In the genomic region with DNA sequence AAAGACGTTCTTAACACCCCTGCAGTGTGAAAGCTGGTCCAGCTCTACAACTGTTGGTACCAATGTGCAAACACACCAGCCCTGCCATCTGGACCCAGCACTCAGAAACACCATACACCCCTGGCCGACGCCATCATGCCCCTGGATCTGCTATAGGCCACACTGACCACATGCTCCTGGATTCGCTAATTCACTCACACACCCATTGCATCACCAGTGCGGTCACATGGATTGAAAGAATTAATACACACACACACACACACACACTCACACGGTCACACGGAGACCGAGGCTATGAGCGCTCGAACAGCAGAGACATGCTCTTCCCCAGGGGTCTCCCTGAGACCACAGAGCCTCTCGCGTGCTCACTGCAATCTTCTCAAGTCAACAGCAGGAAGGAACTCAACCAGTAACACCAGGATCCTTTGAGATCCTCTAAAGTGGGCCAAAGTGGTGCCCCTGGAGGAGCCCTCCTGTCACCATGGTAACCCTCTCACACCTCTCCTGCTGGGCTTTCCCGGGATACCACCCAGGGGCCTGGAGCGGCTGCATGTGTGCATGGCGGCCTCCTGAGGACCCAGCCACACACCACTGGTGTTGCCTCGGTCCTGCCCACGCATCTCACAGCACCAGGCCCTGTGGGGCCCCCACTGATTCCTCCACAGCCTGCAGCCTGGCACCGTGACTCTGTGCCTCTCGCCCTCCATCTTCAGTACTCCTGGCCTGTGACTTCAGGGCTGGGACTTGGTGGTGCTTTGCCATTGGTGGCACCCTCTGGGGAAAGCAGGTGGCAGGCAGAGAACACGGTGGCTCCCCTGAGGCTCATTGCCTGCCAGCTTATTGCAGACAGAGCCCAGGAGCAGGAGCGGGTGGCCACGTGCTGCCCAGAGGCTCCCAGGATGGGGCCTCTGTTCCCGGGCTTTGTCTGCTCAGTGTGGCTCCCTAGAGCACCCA, we compare ENCODE assay signal across 1 cellular context.
TF ChIP-seq lines count a peak whose summit lies in the region.

No MANE protein-coding gene starts in this region.

TF ChIP-seq in HEK293, 187 proteins besides CTCF, POLR2A, EP300 and RAD21:
- peak; percentile 57; the same call in 1 of the 2 replicates for TF ChIP-seq GLIS1 (tag by site-specific recombination; IDR thresholded peaks at IDR 0.05)
- no peak for TF ChIP-seq ZNF654 (tag by site-specific recombination; IDR thresholded peaks at IDR 0.05; ENCODE audit: low read depth)
- TF ChIP-seq ZIC2 (tag by site-specific recombination; IDR thresholded peaks at IDR 0.05) = peak; percentile 70
